In genomic region chr1:161566425-161566960, GRCh38 we compare ENCODE assay signal across 2 cellular contexts. TPM values are rescaled to one million over a fixed set of nuclear protein-coding genes. Genes with fewer than 3 reads are reported as not detected.
"Had no signal": no experiment of that assay in that cellular context is flagged by ENCODE, and none has a peak within 500 bp of the region (broad histone marks: within the 10 kb centered on the region; RNA-seq: fewer than 3 reads in every experiment).

No MANE protein-coding gene starts in this region.

RNA-seq across cellular contexts. Expression of gene FCGR3A, which starts 16.9 kb away (rescaled TPM):
- total RNA-seq: cardiac muscle cell, epithelial cell of proximal tubule had no signal
- polyA plus RNA-seq: cardiac muscle cell had no signal

RNA-seq across cellular contexts. Expression of gene HSPA6, which starts 42.2 kb away (rescaled TPM):
- total RNA-seq: cardiac muscle cell had no signal
- polyA plus RNA-seq: cardiac muscle cell had no signal
